In the genomic region with DNA sequence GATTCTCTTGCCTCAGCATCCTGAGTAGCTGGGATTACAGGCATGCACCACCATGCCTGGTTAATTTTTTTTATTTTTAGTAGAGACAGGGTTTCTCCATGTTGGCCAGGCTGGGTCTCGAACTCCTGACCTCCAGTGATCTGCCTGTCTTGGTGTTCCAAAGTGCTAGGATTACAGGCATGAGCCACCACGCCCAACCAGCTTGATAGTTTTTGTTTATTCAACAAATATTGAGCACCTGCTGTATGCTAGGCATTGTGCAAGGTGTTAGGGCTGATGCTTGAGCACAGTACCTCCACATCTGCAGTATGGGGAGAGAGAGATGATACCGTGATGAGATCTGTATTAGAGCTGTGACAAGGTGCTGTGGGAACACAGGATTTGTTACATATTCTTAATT, we compare ENCODE assay signal across 7 cellular contexts. TPM values are rescaled to one million over a fixed set of nuclear protein-coding genes. Genes with fewer than 3 reads are reported as not detected.
DNase-seq lines count a peak whose midpoint lies in the region; ATAC-seq, FAIRE-seq and TF ChIP-seq lines count a peak whose summit lies in the region.
"Not testable (repeated sequence)": the region's sequence is repeated elsewhere in the genome, so short reads cannot be mapped to it uniquely, and the experiment has no call there.

No MANE protein-coding gene starts in this region.

- H3K9ac ChIP-seq in endodermal cell (ENCODE audit: extremely low read depth, low read length, poor library complexity, severe bottlenecking); HepG2 (ENCODE audit: insufficient read depth, low read depth, low read length); trophoblast cell (ENCODE audit: low read length): not testable (repeated sequence)

- TF ChIP-seq EP300 in HepG2 (IDR thresholded peaks at IDR 0.05; ENCODE audit: low read depth in 2 of 2, low read length in 2 of 2); HepG2 (CRISPR knock-in tag; IDR thresholded peaks at IDR 0.05; ENCODE audit: borderline replicate concordance): not testable (repeated sequence)

- peaks cover 64% of the 10 kb centered on the region for H3K36me3 Mint-ChIP-seq in CD4-positive, alpha-beta T cell (ENCODE audit: low read depth)
- H3K36me3 Mint-ChIP-seq in T-cell: peaks cover 10% of the 10 kb centered on the region
- H3K36me3 Mint-ChIP-seq in activated naive CD8-positive, alpha-beta T cell: not testable (repeated sequence)
- H3K36me3 Mint-ChIP-seq in endodermal cell (ENCODE audit: low read depth): peaks cover 35% of the 10 kb centered on the region

- H2AFZ ChIP-seq in HepG2 (ENCODE audit: low read length); trophoblast cell (ENCODE audit: insufficient read depth, low read length, poor library complexity): not testable (repeated sequence)

- H3K79me1 ChIP-seq in trophoblast cell (ENCODE audit: low read length): not testable (repeated sequence)

- not testable (repeated sequence) for DNase-seq in CD4-positive, alpha-beta T cell; T-cell; HepG2 (ENCODE audit: low spot score); trophoblast cell
- peak; percentile 24 for DNase-seq in activated CD8-positive, alpha-beta memory T cell treated with anti-CD3 and anti-CD28 coated beads for 24 hours
- peak; percentile 13 for DNase-seq in endodermal cell

- in situ Hi-C loops in HepG2 (cut with HindIII; ENCODE audit: extremely low pct_ligation_motif_present, low pct_unique_long_range_greater_than_20kb): not testable (repeated sequence)

- peaks cover 61% of the 10 kb centered on the region for H3K79me2 ChIP-seq in HepG2 (ENCODE audit: insufficient read depth, low read length)
- peaks cover 12% of the 10 kb centered on the region for H3K79me2 ChIP-seq in trophoblast cell (ENCODE audit: control insufficient read depth, insufficient read depth, low read length, poor library complexity)

- not testable (repeated sequence) for H3K4me3 ChIP-seq in endodermal cell (ENCODE audit: low read length); HepG2 (replicated peaks in 1 of 3; ENCODE audit: insufficient read depth in 1 of 3, low read depth in 2 of 3, low read length in 3 of 3); trophoblast cell (ENCODE audit: low read depth, low read length)

- H3K36me3 ChIP-seq in endodermal cell (ENCODE audit: control insufficient read depth, insufficient read depth, low read length) (peaks cover 24% of the 10 kb centered on the region), HepG2 (replicated peaks in 1 of 2; ENCODE audit: control insufficient read depth in 1 of 2, insufficient read depth in 2 of 2, low read length in 2 of 2) (peaks cover 0 to 11% of the 10 kb centered on the region in 2 experiments; a peak in 2 of 5 replicates)
- not testable (repeated sequence) for H3K36me3 ChIP-seq in trophoblast cell (ENCODE audit: control insufficient read depth in 1 of 2, insufficient read depth in 2 of 2, low read length in 2 of 2)

- not testable (repeated sequence) for ATAC-seq in CD4-positive, alpha-beta T cell (ENCODE audit: poor library complexity); T-cell (replicated peaks in 1 of 4); HepG2

- H4K91ac ChIP-seq in trophoblast cell (ENCODE audit: low read depth, low read length): not testable (repeated sequence)

- H3K18ac ChIP-seq in trophoblast cell (ENCODE audit: low read length): not testable (repeated sequence)

- H3K9me3 ChIP-seq in CD4-positive, alpha-beta T cell (ENCODE audit: control insufficient read depth, low read length); endodermal cell (ENCODE audit: control insufficient read depth, low read length); HepG2 (ENCODE audit: low read length); trophoblast cell (ENCODE audit: insufficient read depth, low read depth, low read length): not testable (repeated sequence)

- H3K27me3 Mint-ChIP-seq in CD4-positive, alpha-beta T cell; T-cell; activated naive CD8-positive, alpha-beta T cell; endodermal cell (ENCODE audit: insufficient read depth): not testable (repeated sequence)

- POLR2A ChIA-PET in CD4-positive, alpha-beta T cell (lab: Charles Lee); HepG2 (lab: Yijun Ruan, JAX): not testable (repeated sequence)
- POLR2A ChIA-PET in T-cell (lab: Charles Lee): interaction anchor here in 1 of 2 donors (0.6 kb wide), 1 partner anchor 65 kb away, joined by 4 read pairs; no protein-coding TSS in a partner anchor

- CTCF ChIA-PET in CD4-positive, alpha-beta T cell (lab: Charles Lee); HepG2 (lab: Yijun Ruan, JAX; ENCODE audit: low intra/inter-chr PET ratio, low total read pairs): not testable (repeated sequence)
- CTCF ChIA-PET in T-cell (lab: Charles Lee): interaction anchor here in 1 of 2 donors (0.6 to 0.7 kb wide), 2 partner anchors 70 to 501 kb away, joined by 3 read pairs; no protein-coding TSS in a partner anchor

- not testable (repeated sequence) for H4K12ac ChIP-seq in trophoblast cell (ENCODE audit: low read depth, low read length)

- H3K14ac ChIP-seq in trophoblast cell (ENCODE audit: low read length): not testable (repeated sequence)

- not testable (repeated sequence) for H2BK5ac ChIP-seq in trophoblast cell (ENCODE audit: low read depth, low read length, poor library complexity)

- not testable (repeated sequence) for TF ChIP-seq POLR2A in HepG2 (IDR thresholded peaks at IDR 0.05; ENCODE audit: insufficient read depth in 1 of 2, low read depth in 2 of 2, low read length in 2 of 2)

- not testable (repeated sequence) for H3K27ac ChIP-seq in CD4-positive, alpha-beta T cell (ENCODE audit: low read depth, low read length); endodermal cell (ENCODE audit: low read depth, low read length); HepG2 (ENCODE audit: extremely low read length, insufficient read depth, low read length); trophoblast cell (ENCODE audit: low read depth, low read length)

- H3K4ac ChIP-seq in trophoblast cell (ENCODE audit: low read depth, low read length): peak overlapping the region; percentile 79

- not testable (repeated sequence) for TF ChIP-seq RAD21 in HepG2 (CRISPR knock-in tag; IDR thresholded peaks at IDR 0.05)

- H3K23ac ChIP-seq in trophoblast cell (ENCODE audit: low read length): not testable (repeated sequence)

- TF ChIP-seq CTCF in CD4-positive, alpha-beta T cell (IDR thresholded peaks at IDR 0.05); endodermal cell (conservative IDR thresholded peaks at IDR 0.05); HepG2 (CRISPR knock-in tag; IDR thresholded peaks at IDR 0.05): not testable (repeated sequence)

- not testable (repeated sequence) for H3K9me3 Mint-ChIP-seq in CD4-positive, alpha-beta T cell; T-cell; activated naive CD8-positive, alpha-beta T cell (ENCODE audit: low read depth); endodermal cell

- H3K27ac Mint-ChIP-seq in CD4-positive, alpha-beta T cell: peak overlapping the region; percentile 77
- peak overlapping the region; percentile 57 to 64 for H3K27ac Mint-ChIP-seq in T-cell
- H3K27ac Mint-ChIP-seq in activated naive CD8-positive, alpha-beta T cell: peak overlapping the region; percentile 41
- not testable (repeated sequence) for H3K27ac Mint-ChIP-seq in endodermal cell

- not testable (repeated sequence) for FAIRE-seq in HepG2 (lab: Jason Lieb, UNC)

- peaks cover 25% of the 10 kb centered on the region for H4K20me1 ChIP-seq in HepG2 (ENCODE audit: insufficient read depth, low read length)

- not testable (repeated sequence) for H2AK5ac ChIP-seq in trophoblast cell (ENCODE audit: low read length)

- 73 to 100% methylated on average over 1 to 2 of the region's 3 CpGs for WGBS in endodermal cell (ENCODE audit: insufficient coverage in 1 of 2, insufficient read length in 1 of 2), 2 experiments
- WGBS in HepG2 (ENCODE audit: low lambda C conversion rate): 95% methylated on average over 3 of the region's 3 CpGs
- no CpG with 5 or more reads among the region's 3 CpGs for WGBS in trophoblast cell (ENCODE audit: extremely low coverage, insufficient coverage, insufficient read length)

- H2BK120ac ChIP-seq in trophoblast cell (ENCODE audit: insufficient read depth, low read length, poor library complexity): not testable (repeated sequence)

- peaks cover 56% of the 10 kb centered on the region for H3K4me1 Mint-ChIP-seq in CD4-positive, alpha-beta T cell (ENCODE audit: low read depth)
- H3K4me1 Mint-ChIP-seq in T-cell: peaks cover 55 to 62% (median 61%) of the 10 kb centered on the region in 3 donors
- peaks cover 47% of the 10 kb centered on the region for H3K4me1 Mint-ChIP-seq in activated naive CD8-positive, alpha-beta T cell (ENCODE audit: low read depth)
- H3K4me1 Mint-ChIP-seq in endodermal cell: not testable (repeated sequence)

- H4K8ac ChIP-seq in trophoblast cell (ENCODE audit: low read depth, low read length): not testable (repeated sequence)

- intact Hi-C loops in CD4-positive, alpha-beta T cell (cut with DNase I, micrococcal nuclease); HepG2 (cut with micrococcal nuclease; ENCODE audit: unreplicated experiment): not testable (repeated sequence)

- not testable (repeated sequence) for H3K4me3 Mint-ChIP-seq in CD4-positive, alpha-beta T cell; T-cell; activated naive CD8-positive, alpha-beta T cell; endodermal cell

- H3K4me1 ChIP-seq in endodermal cell (ENCODE audit: control insufficient read depth, insufficient read depth, low read length); trophoblast cell (ENCODE audit: control insufficient read depth in 1 of 2, insufficient read depth in 2 of 2, low read length in 2 of 2): not testable (repeated sequence)
- peaks cover 29% of the 10 kb centered on the region for H3K4me1 ChIP-seq in HepG2 (ENCODE audit: insufficient read depth, low read length)

- peak overlapping the region; percentile 7; the same call in 1 of the 2 replicates for H3K4me2 ChIP-seq in HepG2 (ENCODE audit: low read depth, low read length)
- not testable (repeated sequence) for H3K4me2 ChIP-seq in trophoblast cell (ENCODE audit: low read length)

- H3K27me3 ChIP-seq in CD4-positive, alpha-beta T cell (ENCODE audit: control insufficient read depth, insufficient read depth, low read length); endodermal cell (ENCODE audit: control insufficient read depth, insufficient read depth, low read length, poor library complexity, severe bottlenecking); HepG2 (ENCODE audit: control insufficient read depth in 1 of 2, insufficient read depth in 2 of 2, low read length in 2 of 2); trophoblast cell (ENCODE audit: insufficient read depth, low read length): not testable (repeated sequence)

- not testable (repeated sequence) for BruUV-seq in HepG2 (replicated peaks; lab: Mats Ljungman, UMichigan)

- H2BK12ac ChIP-seq in trophoblast cell (ENCODE audit: low read length): not testable (repeated sequence)

RNA-seq across cellular contexts. Expression of gene TLK2, which starts 3.9 kb away (rescaled TPM):
- total RNA-seq in CD4-positive, alpha-beta T cell: 10 to 100 TPM; 85.3 to 86.5 TPM
- 10 to 100 TPM; 46.8 to 82.2 (median 54.7) TPM for total RNA-seq in T-cell
- total RNA-seq in endodermal cell: 10 to 100 TPM; 76.2 to 89.2 TPM
- 49.8 TPM for polyA plus RNA-seq in endodermal cell (2013, experiment 1 of 2)
- 41.1 TPM for polyA plus RNA-seq in endodermal cell (2013, experiment 2 of 2)
- 58.7 and 64.6 TPM in 2 replicates for total RNA-seq in HepG2 (2016; rRNA removed; fragmentation: Illumina TruSeq; extraction: Trizol)
- 34.5 and 37.0 TPM in 2 replicates for total RNA-seq in HepG2 (2016; cell fraction: cytosol; rRNA removed; fragmentation: Illumina TruSeq; extraction: Trizol; ENCODE audit: low read depth)
- 57.0 and 69.7 TPM in 2 replicates for total RNA-seq in HepG2 (2016; cell fraction: insoluble cytoplasmic fraction; rRNA removed; fragmentation: Illumina TruSeq; extraction: Trizol)
- 52.6 and 60.1 TPM in 2 replicates for total RNA-seq in HepG2 (2016; cell fraction: membrane; rRNA removed; fragmentation: Illumina TruSeq; extraction: Trizol)
- total RNA-seq in HepG2 (2016; cell fraction: nucleus; rRNA removed; fragmentation: Illumina TruSeq; extraction: Trizol): 52.2 and 62.5 TPM in 2 replicates
- polyA plus RNA-seq in HepG2 (2011; rRNA removed): 58.8 and 60.8 TPM in 2 replicates
- polyA plus RNA-seq in HepG2 (2011; cell fraction: cytosol; rRNA removed): 34.3 and 44.3 TPM in 2 replicates
- polyA plus RNA-seq in HepG2 (2011; cell fraction: nucleus; rRNA removed): 34.8 and 35.7 TPM in 2 replicates
- 25.7 and 28.6 TPM in 2 replicates for polyA plus RNA-seq in HepG2 (2012)
- polyA plus RNA-seq in HepG2 (2016; cell fraction: cytosol; fragmentation: Illumina TruSeq; extraction: Trizol; ENCODE audit: low read depth): 8.7 and 9.3 TPM in 2 replicates
- 47.4 and 53.6 TPM in 2 replicates for polyA plus RNA-seq in HepG2 (2016; cell fraction: insoluble cytoplasmic fraction; fragmentation: Illumina TruSeq; extraction: Trizol; ENCODE audit: low read depth)
- 23.7 and 27.0 TPM in 2 replicates for polyA plus RNA-seq in HepG2 (2016; cell fraction: membrane; fragmentation: Illumina TruSeq; extraction: Trizol; ENCODE audit: low read depth)
- polyA plus RNA-seq in HepG2 (2016; cell fraction: nucleus; fragmentation: Illumina TruSeq; extraction: Trizol; ENCODE audit: insufficient read depth, low read depth): 36.7 and 42.8 TPM in 2 replicates
- polyA minus RNA-seq in HepG2 (2011; rRNA and poly(A)+ RNA removed; ENCODE audit: low replicate concordance): 105 and 145 TPM in 2 replicates
- 50.6 and 60.3 TPM in 2 replicates for polyA minus RNA-seq in HepG2 (2011; cell fraction: cytosol; rRNA and poly(A)+ RNA removed)
- 101 and 125 TPM in 2 replicates for polyA minus RNA-seq in HepG2 (2011; cell fraction: nucleus; rRNA and poly(A)+ RNA removed)
- polyA plus RNA-seq in trophoblast cell (2013): 21.3 and 22.8 TPM in 2 replicates

RNA-seq across cellular contexts. Expression of gene METTL2A, which starts 58.9 kb away (rescaled TPM):
- 1 to 10 TPM; 4.4 to 6.1 TPM for total RNA-seq in CD4-positive, alpha-beta T cell
- total RNA-seq in T-cell (10 to 100 TPM in 4 of 5 donors, 1 to 10 TPM in 1; 9.1 to 17.3 (median 15.3) TPM), endodermal cell (10 to 100 TPM; 30.1 to 38.5 TPM), HepG2 (2016; rRNA removed; fragmentation: Illumina TruSeq; extraction: Trizol) (32.3 and 32.7 TPM in 2 replicates)
- 28.5 TPM for polyA plus RNA-seq in endodermal cell (2013, experiment 1 of 2)
- polyA plus RNA-seq in endodermal cell (2013, experiment 2 of 2): 28.3 TPM
- total RNA-seq in HepG2 (2016; cell fraction: cytosol; rRNA removed; fragmentation: Illumina TruSeq; extraction: Trizol; ENCODE audit: low read depth): 9.2 and 9.4 TPM in 2 replicates
- 32.8 and 37.2 TPM in 2 replicates for total RNA-seq in HepG2 (2016; cell fraction: insoluble cytoplasmic fraction; rRNA removed; fragmentation: Illumina TruSeq; extraction: Trizol)
- total RNA-seq in HepG2 (2016; cell fraction: membrane; rRNA removed; fragmentation: Illumina TruSeq; extraction: Trizol): 19.0 and 20.4 TPM in 2 replicates
- total RNA-seq in HepG2 (2016; cell fraction: nucleus; rRNA removed; fragmentation: Illumina TruSeq; extraction: Trizol): 18.3 and 25.3 TPM in 2 replicates
- 14.1 and 15.6 TPM in 2 replicates for polyA plus RNA-seq in HepG2 (2011; rRNA removed)
- polyA plus RNA-seq in HepG2 (2011; cell fraction: cytosol; rRNA removed): 10.4 and 14.4 TPM in 2 replicates
- 6.6 and 6.8 TPM in 2 replicates for polyA plus RNA-seq in HepG2 (2011; cell fraction: nucleus; rRNA removed)
- 15.5 and 18.0 TPM in 2 replicates for polyA plus RNA-seq in HepG2 (2012)
- polyA plus RNA-seq in HepG2 (2016; cell fraction: cytosol; fragmentation: Illumina TruSeq; extraction: Trizol; ENCODE audit: low read depth): 10.1 and 10.7 TPM in 2 replicates
- 30.7 and 30.9 TPM in 2 replicates for polyA plus RNA-seq in HepG2 (2016; cell fraction: insoluble cytoplasmic fraction; fragmentation: Illumina TruSeq; extraction: Trizol; ENCODE audit: low read depth)
- polyA plus RNA-seq in HepG2 (2016; cell fraction: membrane; fragmentation: Illumina TruSeq; extraction: Trizol; ENCODE audit: low read depth): 13.5 and 16.4 TPM in 2 replicates
- polyA plus RNA-seq in HepG2 (2016; cell fraction: nucleus; fragmentation: Illumina TruSeq; extraction: Trizol; ENCODE audit: insufficient read depth, low read depth): 30.0 and 32.5 TPM in 2 replicates
- polyA minus RNA-seq in HepG2 (2011; rRNA and poly(A)+ RNA removed; ENCODE audit: low replicate concordance): 10.1 and 17.2 TPM in 2 replicates
- 13.4 and 14.8 TPM in 2 replicates for polyA minus RNA-seq in HepG2 (2011; cell fraction: cytosol; rRNA and poly(A)+ RNA removed)
- polyA minus RNA-seq in HepG2 (2011; cell fraction: nucleus; rRNA and poly(A)+ RNA removed): 20.7 and 25.7 TPM in 2 replicates
- 12.5 and 13.9 TPM in 2 replicates for polyA plus RNA-seq in trophoblast cell (2013)
